ENCODE assay signal across 1 cellular context in genomic region chr12:52361553-52361952, GRCh38.
TF ChIP-seq lines count a peak whose summit lies in the region.

No MANE protein-coding gene starts in this region.

TF ChIP-seq in GM23338, 12 proteins besides CTCF, POLR2A, EP300 and RAD21 (continued from another document):
- TF ChIP-seq EZH2phosphoT487 (IDR thresholded peaks at IDR 0.05; ENCODE audit: unreplicated experiment) (no peak), ZNF462 (CRISPR knock-in tag; IDR thresholded peaks at IDR 0.05) (no peak)
